ENCODE assay signal across 22 cellular contexts in genomic region chr19:51357952-51358351, GRCh38. TPM values are rescaled to one million over a fixed set of nuclear protein-coding genes. Genes with fewer than 3 reads are reported as not detected.
"Had no signal": no experiment of that assay in that cellular context is flagged by ENCODE, and none has a peak within 500 bp of the region (broad histone marks: within the 10 kb centered on the region; RNA-seq: fewer than 3 reads in every experiment).

No MANE protein-coding gene starts in this region.

- DNase-seq: activated B cell treated with CpG ODN at 0.5 μM for 24 hours; activated CD4-positive, alpha-beta T cell treated with anti-CD3 and anti-CD28 coated beads for 48 hours; activated CD8-positive, alpha-beta T cell treated with anti-CD3 and anti-CD28 coated beads for 36 hours; activated naive CD4-positive, alpha-beta T cell treated with anti-CD3 and anti-CD28 coated beads, Interleukin-2, amount 10 ng/mL, durations not matched to agents 7 days and 5 days; activated T-cell treated with anti-CD3 and anti-CD28 coated beads, Interleukin-2, amount 50 U/mL, for 1 hour; erythroblast; left lung; naive B cell; sigmoid colon; stimulated activated CD4-positive, alpha-beta T cell treated with anti-CD3 and anti-CD28 coated beads, Interleukin-4, amount 100 ng/mL, for 24 hours; stomach; T-helper 9 cell; trophoblast cell had no signal

- H3K4me3 ChIP-seq: ascending aorta, coronary artery, left lung, sigmoid colon, stomach, vagina had no signal

- H2AFZ ChIP-seq: parathyroid adenoma had no signal

- H3K9me3 Mint-ChIP-seq: activated B cell treated with CpG ODN at 0.5 μM for 24 hours; activated CD8-positive, alpha-beta T cell treated with anti-CD3 and anti-CD28 coated beads for 36 hours; activated naive CD4-positive, alpha-beta T cell treated with anti-CD3 and anti-CD28 coated beads, Interleukin-2, amount 10 ng/mL, durations not matched to agents 7 days and 5 days; stimulated activated effector memory CD8-positive, alpha-beta T cell treated with anti-CD3 and anti-CD28 coated beads, Interleukin-12 subunit alpha, Interleukin-12 subunit beta, amount 100 ng/mL, for 72 hours had no signal

- H3K27ac Mint-ChIP-seq: activated B cell treated with CpG ODN at 0.5 μM for 24 hours; activated CD8-positive, alpha-beta T cell treated with anti-CD3 and anti-CD28 coated beads for 36 hours; activated naive CD4-positive, alpha-beta T cell treated with anti-CD3 and anti-CD28 coated beads, Interleukin-2, amount 10 ng/mL, durations not matched to agents 7 days and 5 days; stimulated activated effector memory CD8-positive, alpha-beta T cell treated with anti-CD3 and anti-CD28 coated beads, Interleukin-12 subunit alpha, Interleukin-12 subunit beta, amount 100 ng/mL, for 72 hours had no signal

- H3K27ac ChIP-seq: ascending aorta, coronary artery, left lung, parathyroid adenoma, stomach had no signal

- H3K27me3 Mint-ChIP-seq: activated B cell treated with CpG ODN at 0.5 μM for 24 hours; activated CD8-positive, alpha-beta T cell treated with anti-CD3 and anti-CD28 coated beads for 36 hours; activated naive CD4-positive, alpha-beta T cell treated with anti-CD3 and anti-CD28 coated beads, Interleukin-2, amount 10 ng/mL, durations not matched to agents 7 days and 5 days; naive B cell had no signal

- H3K4me3 Mint-ChIP-seq: activated B cell treated with CpG ODN at 0.5 μM for 24 hours; activated CD8-positive, alpha-beta T cell treated with anti-CD3 and anti-CD28 coated beads for 36 hours; activated naive CD4-positive, alpha-beta T cell treated with anti-CD3 and anti-CD28 coated beads, Interleukin-2, amount 10 ng/mL, durations not matched to agents 7 days and 5 days; naive B cell; stimulated activated effector memory CD8-positive, alpha-beta T cell treated with anti-CD3 and anti-CD28 coated beads, Interleukin-12 subunit alpha, Interleukin-12 subunit beta, amount 100 ng/mL, for 72 hours had no signal

- ATAC-seq: activated CD8-positive, alpha-beta T cell treated with anti-CD3 and anti-CD28 coated beads for 36 hours; left lung; stimulated activated effector memory CD8-positive, alpha-beta T cell treated with anti-CD3 and anti-CD28 coated beads, Interleukin-12 subunit alpha, Interleukin-12 subunit beta, amount 100 ng/mL, for 72 hours had no signal

- H3K36me3 ChIP-seq: vagina had no signal

- H3K27me3 ChIP-seq: ascending aorta, left lung, sigmoid colon, stomach, vagina had no signal

- H3K9ac ChIP-seq: parathyroid adenoma had no signal

- H3K9me3 ChIP-seq: ascending aorta, left lung, sigmoid colon, stomach, vagina had no signal

- H3K36me3 Mint-ChIP-seq: naive B cell had no signal

RNA-seq across cellular contexts. Expression of gene CLDND2, which starts 10.9 kb away (rescaled TPM):
- total RNA-seq: ascending aorta, frontal cortex, sigmoid colon, stomach, temporal lobe, vagina had no signal

RNA-seq across cellular contexts. Expression of gene NKG7, which starts 14.5 kb away (rescaled TPM):
- total RNA-seq: frontal cortex, temporal lobe had no signal
- polyA plus RNA-seq: keratinocyte had no signal

RNA-seq across cellular contexts. Expression of gene LIM2, which starts 29.8 kb away (rescaled TPM):
- total RNA-seq: activated B cell treated with CpG ODN at 0.5 μM for 24 hours, ascending aorta, frontal cortex, left lung, sigmoid colon, stomach, temporal lobe, vagina had no signal
- polyA plus RNA-seq: adipose tissue, keratinocyte, sigmoid colon, stomach had no signal
